In the genomic region with DNA sequence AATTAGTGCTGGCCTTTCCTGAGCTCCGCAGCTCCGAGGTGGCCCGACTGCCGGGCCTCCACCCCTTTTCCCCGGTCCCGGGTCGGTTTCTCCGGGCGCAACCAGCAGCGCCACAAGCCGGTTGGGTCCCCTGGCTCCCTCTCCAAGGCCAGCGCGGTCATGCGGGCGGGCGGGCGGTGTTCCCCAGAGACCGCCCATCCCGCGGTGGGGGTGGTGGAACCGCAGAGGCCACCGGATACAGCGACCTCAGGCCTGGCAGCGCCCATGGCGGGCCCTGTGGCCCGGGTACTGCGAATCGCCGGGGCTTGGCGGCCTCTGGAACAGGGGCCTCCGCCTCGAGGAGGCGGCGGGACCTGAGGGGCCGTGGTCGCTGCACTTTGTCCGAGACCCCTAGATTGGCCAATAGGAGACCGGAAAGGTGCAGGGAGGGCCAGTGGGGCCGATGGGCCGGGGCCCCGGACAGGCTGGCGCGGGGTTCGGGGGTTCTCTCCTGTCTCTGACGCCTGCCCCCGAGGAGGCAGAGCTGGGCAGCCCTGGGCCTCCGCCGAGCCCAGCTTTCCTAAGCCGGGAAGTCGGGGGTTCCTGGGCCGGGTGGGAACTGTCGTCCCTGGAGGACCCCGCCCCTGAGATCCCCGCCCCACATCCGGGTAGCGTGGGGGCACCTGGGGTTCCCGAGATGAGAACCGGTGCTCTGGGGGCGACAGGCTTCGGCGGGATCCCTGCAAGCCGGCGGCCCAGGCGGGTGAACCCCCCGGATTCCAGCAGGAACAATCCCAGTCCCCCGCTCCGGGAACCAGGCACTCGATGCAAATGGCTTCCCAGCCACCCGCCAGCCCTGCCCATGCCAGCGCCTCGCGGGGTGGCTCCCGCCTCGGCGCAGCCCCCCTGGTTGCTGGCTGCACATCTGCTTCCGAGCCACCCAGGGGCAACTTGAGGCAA, we compare ENCODE assay signal across 8 cellular contexts.
DNase-seq lines count a peak whose midpoint lies in the region; ATAC-seq, FAIRE-seq and TF ChIP-seq lines count a peak whose summit lies in the region.

No MANE protein-coding gene starts in this region.

- H3K27ac Mint-ChIP-seq in T-helper 2 cell treated with Interferon-gamma antibody and Interleukin-4, amounts not matched to agents 5 μg/mL and 100 μg/mL, for 36 hours, result no peak overlapping the region

- H3K4me3 ChIP-seq in H1 (ENCODE audit: extremely low read depth in 1 of 4, insufficient read depth in 2 of 4, low read depth in 3 of 4, low read length in 4 of 4), result peak overlapping the region; percentile 35 to 69 (median 46)
- H3K4me3 ChIP-seq in lung, result peak overlapping the region; percentile 62

- H3K79me2 ChIP-seq in H1 (ENCODE audit: control insufficient read depth in 1 of 2, insufficient read depth in 2 of 2, low read length in 2 of 2), result no peaks in the 10 kb centered on the region

- H3K27me3 ChIP-seq in H1 (replicated peaks in 1 of 4; ENCODE audit: control insufficient read depth in 3 of 4, extremely low read depth in 1 of 4, insufficient read depth in 3 of 4, low read length in 3 of 4) (no peaks in the 10 kb centered on the region; a peak in 1 of 7 replicates), lung (ENCODE audit: control insufficient read depth, insufficient read depth) (no peaks in the 10 kb centered on the region)

- no peak overlapping the region; the same call in 1 of the 2 replicates for H2BK5ac ChIP-seq in H1 (ENCODE audit: low read depth, low read length)

- no peak overlapping the region for H2AK5ac ChIP-seq in H1 (ENCODE audit: low read depth, low read length)

- H3K4me2 ChIP-seq in H1 (ENCODE audit: insufficient read depth in 1 of 2, low read depth in 2 of 2, low read length in 2 of 2), result peak overlapping the region; percentile 64 to 94

- TF ChIP-seq EP300 in H1 (IDR thresholded peaks at IDR 0.05; ENCODE audit: borderline replicate concordance in 1 of 2, low read depth in 2 of 2, low read length in 2 of 2), result no peak

- peak; percentile 37 to 57; a peak in 2 of 3 replicates for TF ChIP-seq POLR2A in H1 (IDR thresholded peaks at IDR 0.05; ENCODE audit: control extremely low read depth in 1 of 2, low read depth in 2 of 2, low read length in 2 of 2)

- no peaks in the 10 kb centered on the region for H3K36me3 Mint-ChIP-seq in T-helper 2 cell treated with Interferon-gamma antibody and Interleukin-4, amounts not matched to agents 5 μg/mL and 100 μg/mL, for 36 hours (ENCODE audit: low read depth)

- TF ChIP-seq CTCF in H1 (IDR thresholded peaks at IDR 0.05; ENCODE audit: control extremely low read depth in 1 of 3, insufficient read depth in 1 of 3, low read depth in 1 of 3, low read length in 3 of 3) (no peak), lung (IDR thresholded peaks at IDR 0.05; ENCODE audit: control extremely low read depth, extremely low read depth) (no peak)

- no peak for TF ChIP-seq RAD21 in H1 (IDR thresholded peaks at IDR 0.05 in 1 of 2, conservative IDR thresholded peaks at IDR 0.05 in 1 of 2; ENCODE audit: low read depth in 2 of 2, low read length in 2 of 2)

- H3K36me3 ChIP-seq in H1 (ENCODE audit: control insufficient read depth in 2 of 4, insufficient read depth in 4 of 4, low read length in 3 of 4) (no peaks in the 10 kb centered on the region), lung (ENCODE audit: control insufficient read depth in 2 of 2, insufficient read depth in 2 of 2, low read length in 2 of 2) (no peaks in the 10 kb centered on the region)

- H2BK15ac ChIP-seq in H1 (ENCODE audit: low read length), result no peak overlapping the region

- H3K14ac ChIP-seq in H1 (ENCODE audit: insufficient read length), result no peak overlapping the region

- WGBS in H1 (ENCODE audit: extremely low coverage in 1 of 2, insufficient coverage in 1 of 2, insufficient read length in 1 of 2, insufficient replicate concordance in 2 of 2, low coverage in 1 of 2, low lambda C conversion rate in 2 of 2, missing lambda C conversion rate in 1 of 2), 2 experiments, result 8% methylated on average over 32 of the region's 76 CpGs; no CpG with 5 or more reads in 1 of the 2 experiments
- WGBS in lung, 2 donors, result 7 to 15% methylated on average over 61 to 76 of the region's 76 CpGs

- H4K20me1 ChIP-seq in H1 (replicated peaks in 1 of 2; ENCODE audit: control insufficient read depth in 1 of 2, insufficient read depth in 2 of 2, low read length in 2 of 2), result no peaks in the 10 kb centered on the region

- H3K9me3 ChIP-seq in H1 (ENCODE audit: insufficient read depth in 2 of 2, low read depth in 1 of 2, low read length in 1 of 2), result no peaks in the 10 kb centered on the region
- H3K9me3 ChIP-seq in lung (ENCODE audit: control insufficient read depth in 2 of 2, insufficient read depth in 1 of 2, low read length in 1 of 2), result peaks cover 0 to 2% of the 10 kb centered on the region in 2 donors

- no peaks in the 10 kb centered on the region for H3K9me3 Mint-ChIP-seq in T-helper 2 cell treated with Interferon-gamma antibody and Interleukin-4, amounts not matched to agents 5 μg/mL and 100 μg/mL, for 36 hours

- H3K4me1 Mint-ChIP-seq in T-helper 2 cell treated with Interferon-gamma antibody and Interleukin-4, amounts not matched to agents 5 μg/mL and 100 μg/mL, for 36 hours (ENCODE audit: low read depth), result no peaks in the 10 kb centered on the region

- no peak overlapping the region; the same call in 1 of the 2 replicates for H3K27ac ChIP-seq in H1 (ENCODE audit: low read depth, low read length)
- peak overlapping the region; percentile 85 to 96 for H3K27ac ChIP-seq in lung (ENCODE audit: low read depth in 1 of 2, low read length in 1 of 2)

- no peak overlapping the region for H3K4me3 Mint-ChIP-seq in T-helper 2 cell treated with Interferon-gamma antibody and Interleukin-4, amounts not matched to agents 5 μg/mL and 100 μg/mL, for 36 hours

- H3K23ac ChIP-seq in H1 (ENCODE audit: insufficient read length), result no peak overlapping the region

- peak overlapping the region; percentile 46 for H3K56ac ChIP-seq in H1 (replicated peaks; ENCODE audit: insufficient read length, low read depth, low read length)

- peak overlapping the region; percentile 85 for H4K8ac ChIP-seq in H1 (ENCODE audit: extremely low read depth, insufficient read depth, low read length)

- H2AFZ ChIP-seq in H1 (ENCODE audit: low read length), result peak overlapping the region; percentile 63; the same call in 1 of the 2 replicates

- no peak overlapping the region for H2BK120ac ChIP-seq in H1 (replicated peaks; ENCODE audit: low read depth, low read length)

- peak overlapping the region; percentile 48 for H3K18ac ChIP-seq in H1 (ENCODE audit: extremely low read depth, low read length)

- H4K5ac ChIP-seq in H1 (ENCODE audit: insufficient read length, low read depth, low read length), result no peak overlapping the region

- H3K23me2 ChIP-seq in H1 (ENCODE audit: low read depth, low read length), result peaks cover 7% of the 10 kb centered on the region; the same call in 1 of the 2 replicates

- H3K4ac ChIP-seq in H1 (replicated peaks; ENCODE audit: insufficient read length, low read depth, low read length), result no peak overlapping the region

- no peak overlapping the region for H2BK20ac ChIP-seq in H1 (ENCODE audit: low read length)

- CTCF ChIA-PET in H1 (lab: Charles Lee; ENCODE audit: partially characterized antibody), result interaction anchor here (0.8 to 3.2 kb wide), 7 partner anchors 12 to 285 kb away, joined by 3 to 45 read pairs (median 5); no protein-coding TSS in a partner anchor

- H3K4me1 ChIP-seq in H1 (replicated peaks in 1 of 4; ENCODE audit: control insufficient read depth in 3 of 4, insufficient read depth in 4 of 4, low read length in 3 of 4) (peaks cover 4 to 7% (median 6%) of the 10 kb centered on the region in 4 experiments; a peak in 6 of 7 replicates), lung (ENCODE audit: control insufficient read depth in 2 of 2, insufficient read depth in 2 of 2, low read length in 2 of 2) (peaks cover 0 to 12% of the 10 kb centered on the region in 2 donors)

- H2BK12ac ChIP-seq in H1 (ENCODE audit: low read depth, low read length), result peak overlapping the region; percentile 39; the same call in 1 of the 2 replicates

- H3K9ac ChIP-seq in H1 (replicated peaks in 1 of 4; ENCODE audit: extremely low read depth in 1 of 4, low read depth in 3 of 4, low read length in 3 of 4), result peak overlapping the region in 2 of 4 experiments; percentile 26 to 35; a peak in 2 of 7 replicates

- POLR2A ChIA-PET in H1 (lab: Charles Lee; ENCODE audit: partially characterized antibody), result interaction anchor here (0.6 to 1.4 kb wide), 3 partner anchors 22 to 462 kb away, joined by 3 read pairs; no protein-coding TSS in a partner anchor

- DNase-seq in COLO668 (lab: John Stamatoyannopoulos, UW; ENCODE audit: unreplicated experiment) (peak; percentile 59), HCEC 1CT (peak; percentile 39), H1 (ENCODE audit: low read depth in 1 of 2, low spot score in 2 of 2) (peak; percentile 29 to 83), lung (ENCODE audit: low spot score) (peak; percentile 80), inferior parietal cortex (ENCODE audit: extremely low spot score) (no peak), NCI-H2196 treated with DMSO at 0.1 percent for 48 hours (lab: John Stamatoyannopoulos, UW; ENCODE audit: unreplicated experiment) (no peak)
- DNase-seq in T-helper 2 cell treated with Interferon-gamma antibody and Interleukin-4, amounts not matched to agents 5 μg/mL and 100 μg/mL, for 36 hours (ENCODE audit: low spot score), result peak; percentile 14
- peak; percentile 16 for DNase-seq in stimulated activated CD8-positive, alpha-beta memory T cell treated with anti-CD3 and anti-CD28 coated beads, Interleukin-12 subunit alpha, Interleukin-12 subunit beta, amount 100 ng/mL, for 24 hours (ENCODE audit: extremely low read depth)

- peak overlapping the region; percentile 7 for H4K91ac ChIP-seq in H1 (replicated peaks; ENCODE audit: insufficient read length, low read length)

- no peaks in the 10 kb centered on the region for H3K79me1 ChIP-seq in H1 (ENCODE audit: low read depth, low read length)

- no peak for FAIRE-seq in H1 (lab: Jason Lieb, UNC)

- H3K27me3 Mint-ChIP-seq in T-helper 2 cell treated with Interferon-gamma antibody and Interleukin-4, amounts not matched to agents 5 μg/mL and 100 μg/mL, for 36 hours (ENCODE audit: low read depth), result peaks cover 43% of the 10 kb centered on the region

- ATAC-seq in lung (ENCODE audit: insufficient read depth, low FRiP score), result peak; percentile 96

TF ChIP-seq in H1, 55 proteins besides CTCF, POLR2A, EP300 and RAD21 (continues in another document):
- peak; percentile 14; the same call in 1 of the 2 replicates for TF ChIP-seq TBP (IDR thresholded peaks at IDR 0.05; ENCODE audit: low read depth, low read length)
- TF ChIP-seq SIRT6 (IDR thresholded peaks at IDR 0.05; ENCODE audit: low read length), result no peak
- TF ChIP-seq JUND (IDR thresholded peaks at IDR 0.05; ENCODE audit: low read length), result no peak
- no peak for TF ChIP-seq GTF2F1 (IDR thresholded peaks at IDR 0.05; ENCODE audit: borderline replicate concordance, low read depth, low read length)
- peak; percentile 78 for TF ChIP-seq KDM4A (IDR thresholded peaks at IDR 0.05; ENCODE audit: low read depth, low read length, severe bottlenecking)
- TF ChIP-seq RBBP5 (IDR thresholded peaks at IDR 0.05; ENCODE audit: borderline replicate concordance, low read depth, low read length), result 0 out of 2 replicates have a peak, but pooled peaks have one; percentile 18
- no peak for TF ChIP-seq TCF12 (IDR thresholded peaks at IDR 0.05; ENCODE audit: low read depth, low read length)
- peak; percentile 65 for TF ChIP-seq PHF8 (conservative IDR thresholded peaks at IDR 0.05; ENCODE audit: low read depth, low read length)

Comparison
In these comparisons a context has a peak if more than half of its experiments do, and no peak if none do; other contexts are left out.
1. DNase-seq: peak in COLO668 (single experiment), HCEC 1CT (single experiment), T-helper 2 cell treated with Interferon-gamma antibody and Interleukin-4, amounts not matched to agents 5 μg/mL and 100 μg/mL, for 36 hours (single experiment), H1 (2 of 2), lung (single experiment) and stimulated activated CD8-positive, alpha-beta memory T cell treated with anti-CD3 and anti-CD28 coated beads, Interleukin-12 subunit alpha, Interleukin-12 subunit beta, amount 100 ng/mL, for 24 hours (single experiment); none in inferior parietal cortex (single experiment) and NCI-H2196 treated with DMSO at 0.1 percent for 48 hours (single experiment).